Comparison of ENCODE assay signal across 38 cellular contexts in the genomic region with DNA sequence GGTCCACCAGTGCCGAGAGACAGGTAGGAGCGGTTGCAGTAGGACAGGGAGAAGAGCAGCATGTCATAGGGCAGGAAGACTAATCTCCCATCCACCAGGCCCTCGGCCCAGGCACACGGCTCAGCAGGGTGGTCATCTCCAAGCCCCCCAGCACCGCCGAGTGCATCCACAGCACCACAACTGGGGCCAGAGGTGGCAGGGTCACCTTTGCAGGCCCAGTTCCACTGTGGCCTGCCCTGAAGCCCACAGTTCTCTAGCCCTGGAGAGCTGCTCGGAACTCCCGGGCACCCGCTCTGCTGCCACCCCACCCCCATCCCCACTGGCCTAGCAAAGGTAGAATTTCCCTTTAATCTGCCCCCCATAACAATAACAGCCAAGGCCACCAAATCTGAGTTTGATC.
"Had no signal": no experiment of that assay in that cellular context is flagged by ENCODE, and none has a peak within 500 bp of the region (broad histone marks: within the 10 kb centered on the region; RNA-seq: fewer than 3 reads in every experiment).

No MANE protein-coding gene starts in this region.

- H3K27ac Mint-ChIP-seq: activated naive CD4-positive, alpha-beta T cell treated with anti-CD3 and anti-CD28 coated beads for 36 hours; activated naive CD4-positive, alpha-beta T cell treated with anti-CD3 and anti-CD28 coated beads, Interleukin-2, amount 10 ng/mL, durations not matched to agents 7 days and 5 days; activated naive CD4-positive, alpha-beta T cell treated with anti-CD3 and anti-CD28 coated beads, Interleukin-2, amount 50 U/mL, for 24 hours; activated naive CD4-positive, alpha-beta T cell treated with anti-CD3 and anti-CD28 coated beads, Interleukin-2, amount 50 U/mL, for 72 hours; activated naive CD8-positive, alpha-beta T cell; activated naive CD8-positive, alpha-beta T cell treated with anti-CD3 and anti-CD28 coated beads for 36 hours; activated naive CD8-positive, alpha-beta T cell treated with anti-CD3 and anti-CD28 coated beads, Interleukin-2, amount 10 ng/mL, durations not matched to agents 7 days and 5 days; activated naive CD8-positive, alpha-beta T cell treated with anti-CD3 and anti-CD28 coated beads, Interleukin-2, amount 50 U/mL, for 24 hours; activated T-cell treated with anti-CD3 and anti-CD28 coated beads, Interleukin-2, amount 50 U/mL, for 24 hours; activated T-cell treated with anti-CD3 and anti-CD28 coated beads, Interleukin-2, amount 50 U/mL, for 72 hours; activated T-helper 1 cell treated with anti-CD3 and anti-CD28 coated beads, Interleukin-12 subunit alpha, Interleukin-12 subunit beta, Interleukin-2, Interleukin-4 antibody, amounts not matched to agents 30 ng/mL and 10 ng/mL and 1 ng/mL, durations not matched to agents 14 hours and 24 hours and 36 hours; activated T-helper 17 cell treated with anti-CD3 and anti-CD28 coated beads, Interleukin-2, amount 50 U/mL, for 72 hours; activated T-helper 2 cell treated with anti-CD3 and anti-CD28 coated beads, Interferon-gamma antibody, Interleukin-2, Interleukin-4, amounts not matched to agents 10 μg/mL and 5 μg/mL and 100 μg/mL, durations not matched to agents 14 hours and 24 hours and 36 hours; brain had no signal

- H3K27me3 ChIP-seq: adrenal gland, ascending aorta, body of pancreas, breast epithelium, cardiac muscle cell had no signal

- H3K36me3 Mint-ChIP-seq: activated naive CD4-positive, alpha-beta T cell treated with anti-CD3 and anti-CD28 coated beads, Interleukin-2, amount 10 ng/mL, durations not matched to agents 7 days and 5 days; activated naive CD4-positive, alpha-beta T cell treated with anti-CD3 and anti-CD28 coated beads, Interleukin-2, amount 50 U/mL, for 24 hours; activated naive CD4-positive, alpha-beta T cell treated with anti-CD3 and anti-CD28 coated beads, Interleukin-2, amount 50 U/mL, for 72 hours; activated naive CD8-positive, alpha-beta T cell; activated naive CD8-positive, alpha-beta T cell treated with anti-CD3 and anti-CD28 coated beads for 36 hours; activated naive CD8-positive, alpha-beta T cell treated with anti-CD3 and anti-CD28 coated beads, Interleukin-2, amount 10 ng/mL, durations not matched to agents 7 days and 5 days; brain had no signal

- ATAC-seq: activated naive CD4-positive, alpha-beta T cell treated with anti-CD3 and anti-CD28 coated beads, Interleukin-2, amount 50 U/mL, for 72 hours; activated naive CD8-positive, alpha-beta T cell treated with anti-CD3 and anti-CD28 coated beads, Interleukin-2, amount 50 U/mL, for 24 hours; activated T-cell treated with anti-CD3 and anti-CD28 coated beads, Interleukin-2, amount 50 U/mL, for 4 hours; activated T-cell treated with anti-CD3 and anti-CD28 coated beads, Interleukin-2, amount 50 U/mL, for 72 hours; activated T-helper 17 cell treated with anti-CD3 and anti-CD28 coated beads, Interleukin-2, amount 50 U/mL, for 72 hours; body of pancreas had no signal

- H3K27ac ChIP-seq: adrenal gland, ascending aorta, body of pancreas, brain microvascular endothelial cell, breast epithelium, cardiac muscle cell had no signal

- DNase-seq: activated effector memory CD4-positive, alpha-beta T cell treated with anti-CD3 and anti-CD28 coated beads, Interleukin-2, amount 50 U/mL, for 16 hours; activated effector memory CD4-positive, alpha-beta T cell treated with Interleukin-2 at 50 U/mL for 16 hours; activated gamma-delta T cell; activated gamma-delta T cell treated with Interleukin-2 at 50 U/mL for 16 hours; activated naive CD4-positive, alpha-beta T cell; activated naive CD4-positive, alpha-beta T cell treated with anti-CD3 and anti-CD28 coated beads for 36 hours; activated naive CD4-positive, alpha-beta T cell treated with anti-CD3 and anti-CD28 coated beads, Interleukin-2, amount 10 ng/mL, durations not matched to agents 7 days and 5 days; activated naive CD4-positive, alpha-beta T cell treated with anti-CD3 and anti-CD28 coated beads, Interleukin-2, amount 50 U/mL, for 16 hours; activated naive CD4-positive, alpha-beta T cell treated with Interleukin-2 at 50 U/mL for 16 hours; activated naive CD8-positive, alpha-beta T cell treated with anti-CD3 and anti-CD28 coated beads for 36 hours; activated naive CD8-positive, alpha-beta T cell treated with anti-CD3 and anti-CD28 coated beads, Interleukin-2, amount 10 ng/mL, durations not matched to agents 7 days and 5 days; activated naive CD8-positive, alpha-beta T cell treated with anti-CD3 and anti-CD28 coated beads, Interleukin-2, amount 50 U/mL, for 24 hours; activated T-cell treated with anti-CD3 and anti-CD28 coated beads for 4 hours; activated T-cell treated with anti-CD3 and anti-CD28 coated beads, Interleukin-2, amount 50 U/mL, for 1 hour; activated T-cell treated with anti-CD3 and anti-CD28 coated beads, Interleukin-2, amount 50 U/mL, for 24 hours; activated T-cell treated with anti-CD3 and anti-CD28 coated beads, Interleukin-2, amount 50 U/mL, for 4 hours; activated T-cell treated with anti-CD3 and anti-CD28 coated beads, Interleukin-2, amount 50 U/mL, for 48 hours; activated T-cell treated with anti-CD3 and anti-CD28 coated beads, Interleukin-2, amount 50 U/mL, for 72 hours; adrenal gland; amniotic stem cell; amygdala; anterior cingulate cortex; body of pancreas; brain microvascular endothelial cell; caudate nucleus; central memory CD4-positive, alpha-beta T cell; cerebellar nuclear complex had no signal

- H3K4me3 Mint-ChIP-seq: activated naive CD4-positive, alpha-beta T cell treated with anti-CD3 and anti-CD28 coated beads for 36 hours; activated naive CD4-positive, alpha-beta T cell treated with anti-CD3 and anti-CD28 coated beads, Interleukin-2, amount 10 ng/mL, durations not matched to agents 7 days and 5 days; activated naive CD4-positive, alpha-beta T cell treated with anti-CD3 and anti-CD28 coated beads, Interleukin-2, amount 50 U/mL, for 24 hours; activated naive CD8-positive, alpha-beta T cell; activated naive CD8-positive, alpha-beta T cell treated with anti-CD3 and anti-CD28 coated beads for 36 hours; activated naive CD8-positive, alpha-beta T cell treated with anti-CD3 and anti-CD28 coated beads, Interleukin-2, amount 10 ng/mL, durations not matched to agents 7 days and 5 days; activated naive CD8-positive, alpha-beta T cell treated with anti-CD3 and anti-CD28 coated beads, Interleukin-2, amount 50 U/mL, for 24 hours; activated T-cell treated with anti-CD3 and anti-CD28 coated beads, Interleukin-2, amount 50 U/mL, for 24 hours; activated T-cell treated with anti-CD3 and anti-CD28 coated beads, Interleukin-2, amount 50 U/mL, for 4 hours; activated T-cell treated with anti-CD3 and anti-CD28 coated beads, Interleukin-2, amount 50 U/mL, for 72 hours; activated T-helper 1 cell treated with anti-CD3 and anti-CD28 coated beads, Interleukin-12 subunit alpha, Interleukin-12 subunit beta, Interleukin-2, Interleukin-4 antibody, amounts not matched to agents 30 ng/mL and 10 ng/mL and 1 ng/mL, durations not matched to agents 14 hours and 24 hours and 36 hours; activated T-helper 17 cell treated with anti-CD3 and anti-CD28 coated beads, Interleukin-2, amount 50 U/mL, for 72 hours; brain; central memory CD8-positive, alpha-beta T cell had no signal

- H3K4me1 ChIP-seq: breast epithelium had no signal

- H3K4me3 ChIP-seq: adrenal gland, ascending aorta, body of pancreas, breast epithelium, cardiac muscle cell had no signal

- H3K9me3 Mint-ChIP-seq: activated naive CD4-positive, alpha-beta T cell treated with anti-CD3 and anti-CD28 coated beads for 36 hours; activated naive CD4-positive, alpha-beta T cell treated with anti-CD3 and anti-CD28 coated beads, Interleukin-2, amount 10 ng/mL, durations not matched to agents 7 days and 5 days; activated naive CD4-positive, alpha-beta T cell treated with anti-CD3 and anti-CD28 coated beads, Interleukin-2, amount 50 U/mL, for 24 hours; activated naive CD4-positive, alpha-beta T cell treated with anti-CD3 and anti-CD28 coated beads, Interleukin-2, amount 50 U/mL, for 72 hours; activated naive CD8-positive, alpha-beta T cell treated with anti-CD3 and anti-CD28 coated beads for 36 hours; activated naive CD8-positive, alpha-beta T cell treated with anti-CD3 and anti-CD28 coated beads, Interleukin-2, amount 10 ng/mL, durations not matched to agents 7 days and 5 days; activated naive CD8-positive, alpha-beta T cell treated with anti-CD3 and anti-CD28 coated beads, Interleukin-2, amount 50 U/mL, for 24 hours; activated T-cell treated with anti-CD3 and anti-CD28 coated beads, Interleukin-2, amount 50 U/mL, for 24 hours; activated T-cell treated with anti-CD3 and anti-CD28 coated beads, Interleukin-2, amount 50 U/mL, for 4 hours; activated T-cell treated with anti-CD3 and anti-CD28 coated beads, Interleukin-2, amount 50 U/mL, for 72 hours; activated T-helper 1 cell treated with anti-CD3 and anti-CD28 coated beads, Interleukin-12 subunit alpha, Interleukin-12 subunit beta, Interleukin-2, Interleukin-4 antibody, amounts not matched to agents 30 ng/mL and 10 ng/mL and 1 ng/mL, durations not matched to agents 14 hours and 24 hours and 36 hours; activated T-helper 17 cell treated with anti-CD3 and anti-CD28 coated beads, Interleukin-2, amount 50 U/mL, for 72 hours; activated T-helper 2 cell treated with anti-CD3 and anti-CD28 coated beads, Interferon-gamma antibody, Interleukin-2, Interleukin-4, amounts not matched to agents 10 μg/mL and 5 μg/mL and 100 μg/mL, durations not matched to agents 14 hours and 24 hours and 36 hours; central memory CD8-positive, alpha-beta T cell had no signal

- H3K36me3 ChIP-seq: adrenal gland, ascending aorta, brain microvascular endothelial cell, breast epithelium, cardiac muscle cell had no signal

- H3K9me3 ChIP-seq: adrenal gland, ascending aorta, body of pancreas, breast epithelium had no signal
